In the genomic region with DNA sequence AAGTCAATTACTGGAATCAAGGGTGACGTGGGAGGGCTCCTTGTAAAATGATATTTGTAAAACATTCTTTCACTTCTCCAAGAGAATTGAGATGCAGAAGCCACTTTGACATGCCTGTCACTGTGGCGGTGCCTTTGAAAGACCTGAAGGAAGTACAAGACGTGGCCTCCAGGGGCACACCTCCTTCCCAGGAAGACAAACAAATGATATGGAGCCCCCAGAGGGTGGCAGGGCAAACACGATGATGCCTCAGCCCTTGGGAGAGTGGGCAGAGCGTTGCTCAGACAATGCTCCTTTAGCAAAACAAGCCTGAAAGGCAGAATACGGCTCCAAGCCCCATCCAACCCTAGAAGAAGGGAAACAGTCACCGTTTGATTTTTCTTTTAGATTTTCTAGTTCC, we compare ENCODE assay signal across 9 cellular contexts. TPM values are rescaled to one million over a fixed set of nuclear protein-coding genes. Genes with fewer than 3 reads are reported as not detected.
DNase-seq lines count a peak whose midpoint lies in the region; ATAC-seq and TF ChIP-seq lines count a peak whose summit lies in the region.
"Had no signal": no experiment of that assay in that cellular context is flagged by ENCODE, and none has a peak within 500 bp of the region (broad histone marks: within the 10 kb centered on the region; RNA-seq: fewer than 3 reads in every experiment).

No MANE protein-coding gene starts in this region.

- H3K27me3 ChIP-seq in A673 (replicated peaks; ENCODE audit: insufficient read depth, low read depth, low read length, poor library complexity) (no peaks in the 10 kb centered on the region), iPS-15b (ENCODE audit: control insufficient read depth, insufficient read depth, low read length) (no peaks in the 10 kb centered on the region)
- H3K27me3 ChIP-seq: body of pancreas had no signal

- H3K9ac ChIP-seq in iPS-15b (ENCODE audit: low read depth, low read length), result no peak overlapping the region

- H3K36me3 ChIP-seq in A673 (ENCODE audit: insufficient read depth, low read length, poor library complexity, severe bottlenecking), result no peaks in the 10 kb centered on the region
- no peaks in the 10 kb centered on the region for H3K36me3 ChIP-seq in iPS-15b (ENCODE audit: control insufficient read depth, insufficient read depth, low read length)

- CTCF ChIA-PET in A673 (lab: Charles Lee), result no interaction called here

- H3K27ac ChIP-seq in A673 (ENCODE audit: low read depth, low read length, poor library complexity, severe bottlenecking), result no peak overlapping the region
- no peak overlapping the region for H3K27ac ChIP-seq in coronary artery

- DNase-seq in A673 (ENCODE audit: low spot score) (peak; percentile 74), RPMI7951 (ENCODE audit: low read depth) (peak; percentile 32), OCI-M2 (lab: John Stamatoyannopoulos, UW; ENCODE audit: unreplicated experiment) (no peak), coronary artery (ENCODE audit: low spot score) (no peak)
- DNase-seq in stimulated activated CD4-positive, alpha-beta T cell treated with anti-CD3 and anti-CD28 coated beads, Interleukin-4, amount 100 ng/mL, for 24 hours, result no peak

- BruUV-seq in A673 (replicated peaks; lab: Mats Ljungman, UMichigan), result no TSS peak

- no peaks in the 10 kb centered on the region for H3K4me1 ChIP-seq in A673 (ENCODE audit: insufficient read depth, low read length, poor library complexity, severe bottlenecking)
- H3K4me1 ChIP-seq in iPS-15b (ENCODE audit: control insufficient read depth, insufficient read depth, low read length), result peaks cover 2% of the 10 kb centered on the region

- H3K4me3 ChIP-seq in A673 (ENCODE audit: low read depth, low read length, poor library complexity, severe bottlenecking) (no peak overlapping the region), GM12875 (ENCODE audit: low read depth, low read length) (no peak overlapping the region), iPS-15b (ENCODE audit: low read depth, low read length) (peak overlapping the region; percentile 27), coronary artery (no peak overlapping the region)
- H3K4me3 ChIP-seq: body of pancreas had no signal

- POLR2A ChIA-PET in A673 (lab: Charles Lee; ENCODE audit: low non-redundant PET), result no interaction called here

- no peak for TF ChIP-seq CTCF in A673 (conservative IDR thresholded peaks at IDR 0.05; ENCODE audit: low read depth, low read length)
- TF ChIP-seq CTCF in GM12875 (IDR thresholded peaks at IDR 0.05; ENCODE audit: borderline replicate concordance, insufficient read depth, low read depth, low read length), result peak; percentile 52; the same call in 1 of the 2 replicates
- no peak for TF ChIP-seq CTCF in coronary artery (IDR thresholded peaks at IDR 0.05)

- H3K9me3 ChIP-seq in A673 (ENCODE audit: low read depth, low read length, poor library complexity, severe bottlenecking) (no peaks in the 10 kb centered on the region), iPS-15b (ENCODE audit: control insufficient read depth, insufficient read depth, low read length) (no peaks in the 10 kb centered on the region)
- H3K9me3 ChIP-seq: body of pancreas had no signal

- intact Hi-C loops in A673 (cut with micrococcal nuclease; ENCODE audit: unreplicated experiment), result loop anchor here (1.0 kb wide), 1 partner anchor 90 kb away; no protein-coding TSS in a partner anchor

- ATAC-seq in GM21367 (IDR thresholded peaks at IDR 0.05; ENCODE audit: unreplicated experiment), result no peak

RNA-seq across cellular contexts. Expression of a gene that starts 9.3 kb away (rescaled TPM):
- 0.39 and 0.47 TPM in 2 replicates for total RNA-seq in A673 (2021)
- total RNA-seq in RPMI7951 (2014; rRNA removed; shearing (Covaris generic)), result not detected in 2 replicates

Comparison
In these comparisons a context has a peak if more than half of its experiments do, and no peak if none do; other contexts are left out.
1. DNase-seq: peak in A673 (single experiment) and RPMI7951 (single experiment); none in OCI-M2 (single experiment), stimulated activated CD4-positive, alpha-beta T cell treated with anti-CD3 and anti-CD28 coated beads, Interleukin-4, amount 100 ng/mL, for 24 hours (single experiment) and coronary artery (single experiment).